In genomic region chr1:41735139-41735538, GRCh38 we compare ENCODE assay signal across 1 cellular context.
TF ChIP-seq lines count a peak whose summit lies in the region.

No MANE protein-coding gene starts in this region.

TF ChIP-seq in SK-N-SH, 30 proteins besides CTCF, POLR2A, EP300 and RAD21 (continued from another document):
- TF ChIP-seq ZBTB33 (IDR thresholded peaks at IDR 0.05; ENCODE audit: borderline replicate concordance, low read depth) (no peak), CHD2 (IDR thresholded peaks at IDR 0.05; ENCODE audit: low read length, partially characterized antibody) (no peak), GATA2 (CRISPR knock-in tag; IDR thresholded peaks at IDR 0.05) (no peak), RFX5 (IDR thresholded peaks at IDR 0.05; ENCODE audit: low read length) (no peak), EZH2phosphoT487 (IDR thresholded peaks at IDR 0.05; ENCODE audit: borderline replicate concordance, low read depth) (no peak), POLR2AphosphoS5 (IDR thresholded peaks at IDR 0.05; ENCODE audit: low read depth, low read length) (no peak), TEAD4 (IDR thresholded peaks at IDR 0.05; ENCODE audit: borderline replicate concordance, insufficient read depth) (no peak), REST (IDR thresholded peaks at IDR 0.05; ENCODE audit: low read depth, low read length) (no peak)
